19 cellular contexts compared by ENCODE assay signal in the genomic region with DNA sequence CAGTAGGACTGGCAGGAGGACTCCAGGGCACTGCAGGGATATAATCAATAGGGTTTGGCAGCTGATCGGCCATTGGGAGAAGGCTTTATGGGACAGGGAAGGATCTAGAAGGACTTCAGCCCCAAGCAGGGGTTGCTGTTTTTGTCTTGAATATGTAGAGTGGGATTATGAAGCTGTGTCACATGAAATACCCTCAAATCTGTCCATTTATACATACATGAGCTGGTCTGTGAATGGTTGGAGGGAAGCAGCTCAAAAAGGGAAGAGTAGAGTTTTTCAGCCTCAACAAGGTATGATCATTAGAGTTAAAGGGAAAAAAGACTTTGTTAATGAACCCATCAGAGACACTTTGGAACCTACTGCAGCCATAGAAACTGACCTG.
DNase-seq lines count a peak whose midpoint lies in the region; TF ChIP-seq lines count a peak whose summit lies in the region.
"Had no signal": no experiment of that assay in that cellular context is flagged by ENCODE, and none has a peak within 500 bp of the region (broad histone marks: within the 10 kb centered on the region; RNA-seq: fewer than 3 reads in every experiment).

No MANE protein-coding gene starts in this region.

- H3K4me1 Mint-ChIP-seq in activated naive CD4-positive, alpha-beta T cell treated with anti-CD3 and anti-CD28 coated beads, Interleukin-2, amount 10 ng/mL, durations not matched to agents 7 days and 5 days, result peaks cover 58% of the 10 kb centered on the region

- H3K27ac ChIP-seq in PC-9 (peak overlapping the region; percentile 82), esophagus squamous epithelium (peak overlapping the region in 3 of 4 donors; percentile 41 to 76 (median 63)), thyroid gland (peak overlapping the region in 2 of 3 donors; percentile 42 to 45), OCI-LY7 (ENCODE audit: low read depth, low read length, poor library complexity, severe bottlenecking) (no peak overlapping the region)
- H3K27ac ChIP-seq: BLaER1, parathyroid adenoma, stomach had no signal

- POLR2A ChIA-PET in PC-9 (lab: Charles Lee; ENCODE audit: unreplicated experiment), result interaction anchor here (0.6 to 0.7 kb wide), 3 partner anchors 45 to 180 kb away, joined by 3 to 4 read pairs (median 3); no protein-coding TSS in a partner anchor
- POLR2A ChIA-PET in OCI-LY7 (lab: Charles Lee), result interaction anchor here (0.5 to 2.0 kb wide), 3 partner anchors 10 to 35 kb away, joined by 4 to 12 read pairs (median 4); no protein-coding TSS in a partner anchor

- CTCF ChIA-PET in activated naive CD4-positive, alpha-beta T cell treated with anti-CD3 and anti-CD28 coated beads, Interleukin-2, amount 10 ng/mL, durations not matched to agents 7 days and 5 days (lab: Charles Lee), result interaction anchor here (1.1 to 2.7 kb wide), 4 partner anchors 12 to 112 kb away, joined by 3 to 8 read pairs (median 4); no protein-coding TSS in a partner anchor
- CTCF ChIA-PET in PC-9 (lab: Charles Lee) (interaction anchor here (0.5 to 0.8 kb wide), 2 partner anchors 20 to 248 kb away, joined by 3 to 10 read pairs; no protein-coding TSS in a partner anchor), OCI-LY7 (lab: Charles Lee; ENCODE audit: unreplicated experiment) (no interaction called here)

- H4K20me1 ChIP-seq in PC-9 (ENCODE audit: insufficient read depth), result no peaks in the 10 kb centered on the region
- no peaks in the 10 kb centered on the region for H4K20me1 ChIP-seq in OCI-LY7 (ENCODE audit: insufficient read depth, low read length)
- H4K20me1 ChIP-seq: BLaER1 had no signal

- H3K9me2 ChIP-seq in PC-9 (ENCODE audit: insufficient read depth) (no peaks in the 10 kb centered on the region), OCI-LY7 (ENCODE audit: insufficient read depth, low read length) (no peaks in the 10 kb centered on the region)

- WGBS in esophagus squamous epithelium, 2 donors, result 40 to 53% methylated on average over 1 of the region's 1 CpG
- WGBS in thyroid gland, 2 donors, result 88 to 96% methylated on average over 1 of the region's 1 CpG

- no peaks in the 10 kb centered on the region for H3K27me3 Mint-ChIP-seq in activated naive CD4-positive, alpha-beta T cell treated with anti-CD3 and anti-CD28 coated beads, Interleukin-2, amount 10 ng/mL, durations not matched to agents 7 days and 5 days

- no peaks in the 10 kb centered on the region for H3K79me2 ChIP-seq in PC-9 (ENCODE audit: low read depth)
- no peaks in the 10 kb centered on the region for H3K79me2 ChIP-seq in OCI-LY7 (ENCODE audit: insufficient read depth, low read depth, low read length)
- H3K79me2 ChIP-seq: parathyroid adenoma had no signal

- DNase-seq in activated naive CD4-positive, alpha-beta T cell treated with anti-CD3 and anti-CD28 coated beads, Interleukin-2, amount 10 ng/mL, durations not matched to agents 7 days and 5 days, result no peak
- DNase-seq in activated naive CD4-positive, alpha-beta T cell treated with Interleukin-2 at 50 U/mL for 16 hours, result no peak
- DNase-seq in PC-9, result no peak
- no peak for DNase-seq in esophagus squamous epithelium (lab: John Stamatoyannopoulos, UW)
- DNase-seq in thyroid gland, result no peak
- DNase-seq in OCI-LY7 (ENCODE audit: low spot score), result no peak
- no peak for DNase-seq in NCI-H187 (lab: John Stamatoyannopoulos, UW)
- DNase-seq in HPDE6-E6E7 (ENCODE audit: extremely low spot score), result no peak
- DNase-seq: activated T-cell treated with anti-CD3 and anti-CD28 coated beads, Interleukin-2, amount 50 U/mL, for 1 hour; foreskin melanocyte; kidney; NCI-H524; SHP77; stimulated activated CD4-positive, alpha-beta T cell treated with anti-CD3 and anti-CD28 coated beads, Interleukin-2, amount 100 ng/mL, for 24 hours; stomach had no signal

- H3K36me3 Mint-ChIP-seq in activated naive CD4-positive, alpha-beta T cell treated with anti-CD3 and anti-CD28 coated beads, Interleukin-2, amount 10 ng/mL, durations not matched to agents 7 days and 5 days, result no peaks in the 10 kb centered on the region

- no TSS peak for BruUV-seq in PC-9 (replicated peaks; lab: Mats Ljungman, UMichigan)
- BruUV-seq in OCI-LY7 (replicated peaks; lab: Mats Ljungman, UMichigan), result no TSS peak

- TF ChIP-seq POLR2A in esophagus squamous epithelium (IDR thresholded peaks at IDR 0.05), result no peak
- TF ChIP-seq POLR2A in thyroid gland (IDR thresholded peaks at IDR 0.05), result no peak

- H3K4me1 ChIP-seq in PC-9 (replicated peaks; ENCODE audit: insufficient read depth) (peaks cover 42% of the 10 kb centered on the region), esophagus squamous epithelium (peaks cover 0 to 24% (median 14%) of the 10 kb centered on the region in 3 donors), thyroid gland (peaks cover 6 to 7% of the 10 kb centered on the region in 2 donors), OCI-LY7 (ENCODE audit: insufficient read depth, low read length, poor library complexity, severe bottlenecking) (no peaks in the 10 kb centered on the region)
- H3K4me1 ChIP-seq: breast epithelium, parathyroid adenoma had no signal

- no peaks in the 10 kb centered on the region for H3K36me3 ChIP-seq in PC-9 (ENCODE audit: low read depth)
- no peaks in the 10 kb centered on the region for H3K36me3 ChIP-seq in esophagus squamous epithelium
- no peaks in the 10 kb centered on the region for H3K36me3 ChIP-seq in thyroid gland
- no peaks in the 10 kb centered on the region for H3K36me3 ChIP-seq in OCI-LY7 (ENCODE audit: insufficient read depth, low read length)
- H3K36me3 ChIP-seq: BLaER1, breast epithelium, stomach had no signal

- H3K27me3 ChIP-seq in PC-9 (ENCODE audit: insufficient read depth, low read depth) (no peaks in the 10 kb centered on the region), esophagus squamous epithelium (no peaks in the 10 kb centered on the region), thyroid gland (no peaks in the 10 kb centered on the region)
- H3K27me3 ChIP-seq: BLaER1, breast epithelium, stomach had no signal

- H2AFZ ChIP-seq in PC-9, result no peak overlapping the region; the same call in 1 of the 2 replicates
- no peak overlapping the region for H2AFZ ChIP-seq in OCI-LY7 (ENCODE audit: low read length)

- peak overlapping the region; percentile 69 for H3K4me2 ChIP-seq in PC-9
- H3K4me2 ChIP-seq in OCI-LY7 (ENCODE audit: low read length), result no peak overlapping the region

- H3K4me3 ChIP-seq in PC-9, result peak overlapping the region; percentile 23; the same call in 1 of the 2 replicates
- no peak overlapping the region for H3K4me3 ChIP-seq in esophagus squamous epithelium
- H3K4me3 ChIP-seq in thyroid gland (replicated peaks in 1 of 3), result no peak overlapping the region
- H3K4me3 ChIP-seq in OCI-LY7 (ENCODE audit: low read depth, low read length, poor library complexity, severe bottlenecking), result no peak overlapping the region
- H3K4me3 ChIP-seq: BLaER1, breast epithelium, lung, stomach had no signal

- intact Hi-C loops in PC-9 (cut with micrococcal nuclease; ENCODE audit: unreplicated experiment) (loop anchor here (2.0 to 5.0 kb wide), 2 partner anchors 45 to 70 kb away; no protein-coding TSS in a partner anchor), esophagus squamous epithelium (cut with DNase I) (no loop called here), thyroid gland (cut with DNase I) (no loop called here), OCI-LY7 (cut with micrococcal nuclease; ENCODE audit: unreplicated experiment) (no loop called here)

- peaks cover 37% of the 10 kb centered on the region for H3F3A ChIP-seq in PC-9 (ENCODE audit: insufficient read depth, low read depth)

- no peak overlapping the region for H3K4me3 Mint-ChIP-seq in activated naive CD4-positive, alpha-beta T cell treated with anti-CD3 and anti-CD28 coated beads, Interleukin-2, amount 10 ng/mL, durations not matched to agents 7 days and 5 days

- peak overlapping the region; percentile 5 for H3K27ac Mint-ChIP-seq in activated naive CD4-positive, alpha-beta T cell treated with anti-CD3 and anti-CD28 coated beads, Interleukin-2, amount 10 ng/mL, durations not matched to agents 7 days and 5 days

- H3K9me3 ChIP-seq in PC-9 (ENCODE audit: insufficient read depth, low read depth), result no peaks in the 10 kb centered on the region
- H3K9me3 ChIP-seq in esophagus squamous epithelium, result no peaks in the 10 kb centered on the region
- no peaks in the 10 kb centered on the region for H3K9me3 ChIP-seq in thyroid gland
- H3K9me3 ChIP-seq in OCI-LY7 (ENCODE audit: low read length), result no peaks in the 10 kb centered on the region
- H3K9me3 ChIP-seq: BLaER1, breast epithelium, stomach had no signal

- TF ChIP-seq CTCF in PC-9 (conservative IDR thresholded peaks at IDR 0.05) (no peak), esophagus squamous epithelium (IDR thresholded peaks at IDR 0.05) (no peak), thyroid gland (IDR thresholded peaks at IDR 0.05) (no peak), OCI-LY7 (conservative IDR thresholded peaks at IDR 0.05; ENCODE audit: low read length) (no peak)

- no peaks in the 10 kb centered on the region for H3K9me3 Mint-ChIP-seq in activated naive CD4-positive, alpha-beta T cell treated with anti-CD3 and anti-CD28 coated beads, Interleukin-2, amount 10 ng/mL, durations not matched to agents 7 days and 5 days
